Comparison of ENCODE assay signal across 1 cellular context in the genomic region with DNA sequence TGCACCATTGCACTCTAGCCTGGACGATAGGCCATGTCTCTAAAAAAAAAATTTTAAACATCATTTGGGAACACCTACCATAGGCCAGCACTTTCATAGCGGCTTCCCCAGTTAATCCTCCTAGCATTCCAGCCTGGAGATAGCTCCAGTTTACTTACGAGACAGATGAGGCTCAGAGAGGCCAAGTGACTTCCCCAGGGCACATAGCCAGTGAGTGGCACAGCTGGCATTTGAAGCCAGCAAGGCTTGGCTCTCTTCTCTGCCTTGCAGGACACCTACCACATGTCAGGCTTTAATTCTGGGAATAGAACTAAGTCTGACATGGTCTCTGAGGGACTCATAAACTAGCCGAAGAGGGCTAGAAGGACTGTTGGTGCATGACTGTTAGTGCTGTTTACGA.
TF ChIP-seq lines count a peak whose summit lies in the region.

No MANE protein-coding gene starts in this region.

TF ChIP-seq in HepG2, 621 proteins besides CTCF, POLR2A, EP300 and RAD21:
- TF ChIP-seq ZNF230 (CRISPR knock-in tag; IDR thresholded peaks at IDR 0.05), result no peak
- TF ChIP-seq ZNF333 (CRISPR knock-in tag; IDR thresholded peaks at IDR 0.05; ENCODE audit: borderline replicate concordance), result no peak
- no peak for TF ChIP-seq FOXC1 (CRISPR knock-in tag; IDR thresholded peaks at IDR 0.05; ENCODE audit: borderline replicate concordance)
- TF ChIP-seq ZNF441 (CRISPR knock-in tag; IDR thresholded peaks at IDR 0.05; ENCODE audit: borderline replicate concordance), result no peak
- no peak for TF ChIP-seq ZBTB3 (CRISPR knock-in tag; IDR thresholded peaks at IDR 0.05; ENCODE audit: borderline replicate concordance, low read depth)
- TF ChIP-seq, protein P1, sequence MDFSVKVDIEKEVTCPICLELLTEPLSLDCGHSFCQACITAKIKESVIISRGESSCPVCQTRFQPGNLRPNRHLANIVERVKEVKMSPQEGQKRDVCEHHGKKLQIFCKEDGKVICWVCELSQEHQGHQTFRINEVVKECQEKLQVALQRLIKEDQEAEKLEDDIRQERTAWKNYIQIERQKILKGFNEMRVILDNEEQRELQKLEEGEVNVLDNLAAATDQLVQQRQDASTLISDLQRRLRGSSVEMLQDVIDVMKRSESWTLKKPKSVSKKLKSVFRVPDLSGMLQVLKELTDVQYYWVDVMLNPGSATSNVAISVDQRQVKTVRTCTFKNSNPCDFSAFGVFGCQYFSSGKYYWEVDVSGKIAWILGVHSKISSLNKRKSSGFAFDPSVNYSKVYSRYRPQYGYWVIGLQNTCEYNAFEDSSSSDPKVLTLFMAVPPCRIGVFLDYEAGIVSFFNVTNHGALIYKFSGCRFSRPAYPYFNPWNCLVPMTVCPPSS (IDR thresholded peaks at IDR 0.05), result no peak
- TF ChIP-seq, protein P2, sequence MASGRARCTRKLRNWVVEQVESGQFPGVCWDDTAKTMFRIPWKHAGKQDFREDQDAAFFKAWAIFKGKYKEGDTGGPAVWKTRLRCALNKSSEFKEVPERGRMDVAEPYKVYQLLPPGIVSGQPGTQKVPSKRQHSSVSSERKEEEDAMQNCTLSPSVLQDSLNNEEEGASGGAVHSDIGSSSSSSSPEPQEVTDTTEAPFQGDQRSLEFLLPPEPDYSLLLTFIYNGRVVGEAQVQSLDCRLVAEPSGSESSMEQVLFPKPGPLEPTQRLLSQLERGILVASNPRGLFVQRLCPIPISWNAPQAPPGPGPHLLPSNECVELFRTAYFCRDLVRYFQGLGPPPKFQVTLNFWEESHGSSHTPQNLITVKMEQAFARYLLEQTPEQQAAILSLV (CRISPR knock-in tag; IDR thresholded peaks at IDR 0.05; ENCODE audit: borderline replicate concordance), result no peak
- no peak for TF ChIP-seq XRCC5 (optimal IDR thresholded peaks at IDR 0.05; ENCODE audit: low read length)
- no peak for TF ChIP-seq ZNF615 (CRISPR knock-in tag; IDR thresholded peaks at IDR 0.05; ENCODE audit: borderline replicate concordance)
- TF ChIP-seq KLF11 (CRISPR knock-in tag; IDR thresholded peaks at IDR 0.05), result no peak
- no peak for TF ChIP-seq ZNF253 (CRISPR knock-in tag; IDR thresholded peaks at IDR 0.05; ENCODE audit: borderline replicate concordance)
- TF ChIP-seq, protein P3, sequence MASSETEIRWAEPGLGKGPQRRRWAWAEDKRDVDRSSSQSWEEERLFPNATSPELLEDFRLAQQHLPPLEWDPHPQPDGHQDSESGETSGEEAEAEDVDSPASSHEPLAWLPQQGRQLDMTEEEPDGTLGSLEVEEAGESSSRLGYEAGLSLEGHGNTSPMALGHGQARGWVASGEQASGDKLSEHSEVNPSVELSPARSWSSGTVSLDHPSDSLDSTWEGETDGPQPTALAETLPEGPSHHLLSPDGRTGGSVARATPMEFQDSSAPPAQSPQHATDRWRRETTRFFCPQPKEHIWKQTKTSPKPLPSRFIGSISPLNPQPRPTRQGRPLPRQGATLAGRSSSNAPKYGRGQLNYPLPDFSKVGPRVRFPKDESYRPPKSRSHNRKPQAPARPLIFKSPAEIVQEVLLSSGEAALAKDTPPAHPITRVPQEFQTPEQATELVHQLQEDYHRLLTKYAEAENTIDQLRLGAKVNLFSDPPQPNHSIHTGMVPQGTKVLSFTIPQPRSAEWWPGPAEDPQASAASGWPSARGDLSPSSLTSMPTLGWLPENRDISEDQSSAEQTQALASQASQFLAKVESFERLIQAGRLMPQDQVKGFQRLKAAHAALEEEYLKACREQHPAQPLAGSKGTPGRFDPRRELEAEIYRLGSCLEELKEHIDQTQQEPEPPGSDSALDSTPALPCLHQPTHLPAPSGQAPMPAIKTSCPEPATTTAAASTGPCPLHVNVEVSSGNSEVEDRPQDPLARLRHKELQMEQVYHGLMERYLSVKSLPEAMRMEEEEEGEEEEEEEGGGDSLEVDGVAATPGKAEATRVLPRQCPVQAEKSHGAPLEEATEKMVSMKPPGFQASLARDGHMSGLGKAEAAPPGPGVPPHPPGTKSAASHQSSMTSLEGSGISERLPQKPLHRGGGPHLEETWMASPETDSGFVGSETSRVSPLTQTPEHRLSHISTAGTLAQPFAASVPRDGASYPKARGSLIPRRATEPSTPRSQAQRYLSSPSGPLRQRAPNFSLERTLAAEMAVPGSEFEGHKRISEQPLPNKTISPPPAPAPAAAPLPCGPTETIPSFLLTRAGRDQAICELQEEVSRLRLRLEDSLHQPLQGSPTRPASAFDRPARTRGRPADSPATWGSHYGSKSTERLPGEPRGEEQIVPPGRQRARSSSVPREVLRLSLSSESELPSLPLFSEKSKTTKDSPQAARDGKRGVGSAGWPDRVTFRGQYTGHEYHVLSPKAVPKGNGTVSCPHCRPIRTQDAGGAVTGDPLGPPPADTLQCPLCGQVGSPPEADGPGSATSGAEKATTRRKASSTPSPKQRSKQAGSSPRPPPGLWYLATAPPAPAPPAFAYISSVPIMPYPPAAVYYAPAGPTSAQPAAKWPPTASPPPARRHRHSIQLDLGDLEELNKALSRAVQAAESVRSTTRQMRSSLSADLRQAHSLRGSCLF (CRISPR knock-in tag; IDR thresholded peaks at IDR 0.05; ENCODE audit: borderline replicate concordance), result no peak
- no peak for TF ChIP-seq ZNF878 (CRISPR knock-in tag; IDR thresholded peaks at IDR 0.05)
